ENCODE assay signal across 1 cellular context in the genomic region with DNA sequence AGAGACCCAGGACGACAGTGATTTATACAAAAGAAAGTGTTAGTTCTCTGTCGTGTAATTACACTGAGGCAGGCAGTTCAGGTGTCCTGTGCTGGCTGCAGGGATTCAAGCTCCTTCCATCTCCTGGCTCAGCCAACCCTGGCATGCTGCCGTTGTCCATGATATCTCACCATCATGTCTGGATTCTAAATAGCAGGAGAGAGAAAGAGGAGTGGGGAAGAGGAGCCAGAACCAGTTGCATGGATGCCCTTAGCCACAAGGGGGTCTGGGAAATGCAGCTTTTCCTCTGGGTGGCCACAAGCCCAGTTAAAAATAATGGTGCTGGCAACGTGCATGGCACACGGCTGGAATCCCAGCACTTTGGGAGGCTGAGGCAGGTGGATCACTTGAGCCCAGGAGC.
TF ChIP-seq lines count a peak whose summit lies in the region.

No MANE protein-coding gene starts in this region.

TF ChIP-seq in H1, 55 proteins besides CTCF, POLR2A, EP300 and RAD21:
- TF ChIP-seq CHD1 (IDR thresholded peaks at IDR 0.05; ENCODE audit: low read depth, low read length) (no peak), SIN3A (conservative IDR thresholded peaks at IDR 0.05 in 1 of 2, IDR thresholded peaks at IDR 0.05 in 1 of 2; ENCODE audit: low read depth in 1 of 2, low read length in 2 of 2) (no peak), RNF2 (IDR thresholded peaks at IDR 0.05; ENCODE audit: borderline replicate concordance, low read depth, low read length, missing control alignments, poor library complexity, severe bottlenecking) (no peak)
